1 cellular context compared by ENCODE assay signal in genomic region chr3:182309120-182309519, GRCh38.
A peak's percentile ranks its signal among the peaks of the same experiment; 100 is the strongest.
TF ChIP-seq lines count a peak whose summit lies in the region.

No MANE protein-coding gene starts in this region.

TF ChIP-seq in K562, 482 proteins besides CTCF, POLR2A, EP300 and RAD21 (continued from another document):
- TF ChIP-seq, protein P1, sequence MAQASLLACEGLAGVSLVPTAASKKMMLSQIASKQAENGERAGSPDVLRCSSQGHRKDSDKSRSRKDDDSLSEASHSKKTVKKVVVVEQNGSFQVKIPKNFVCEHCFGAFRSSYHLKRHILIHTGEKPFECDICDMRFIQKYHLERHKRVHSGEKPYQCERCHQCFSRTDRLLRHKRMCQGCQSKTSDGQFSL (CRISPR knock-in tag; IDR thresholded peaks at IDR 0.05): no peak
- TF ChIP-seq, protein P1 (tag; IDR thresholded peaks at IDR 0.05): no peak
- no peak for TF ChIP-seq JUND (IDR thresholded peaks at IDR 0.05; ENCODE audit: borderline replicate concordance, low read depth, low read length)
- TF ChIP-seq JUND (tag; IDR thresholded peaks at IDR 0.05; ENCODE audit: borderline replicate concordance, low read depth, low read length): peak; percentile 48; the same call in 2 of the 3 replicates
- peak; percentile 4; the same call in 1 of the 2 replicates for TF ChIP-seq MAFK (IDR thresholded peaks at IDR 0.05; ENCODE audit: low read length)
- no peak for TF ChIP-seq ZNF277 (CRISPR knock-in tag; IDR thresholded peaks at IDR 0.05; ENCODE audit: borderline replicate concordance)
- no peak for TF ChIP-seq ZNF707 (CRISPR knock-in tag; conservative IDR thresholded peaks at IDR 0.05)
- TF ChIP-seq PHF8 (IDR thresholded peaks at IDR 0.05; ENCODE audit: borderline replicate concordance, low read length): no peak
TF ChIP-seq in K562: peak in this region for 12.
